Comparison of ENCODE assay signal across 8 cellular contexts in genomic region chr2:199850250-199850717, GRCh38. TPM values are rescaled to one million over a fixed set of nuclear protein-coding genes. Genes with fewer than 3 reads are reported as not detected.
DNase-seq lines count a peak whose midpoint lies in the region; ATAC-seq and TF ChIP-seq lines count a peak whose summit lies in the region.

No MANE protein-coding gene starts in this region.

- CTCF ChIA-PET in PC-9 (lab: Charles Lee): interaction anchor here (0.6 kb wide), 1 partner anchor 31 kb away, joined by 6 read pairs; no protein-coding TSS in a partner anchor

- H3K4me1 ChIP-seq in ES-I3 (ENCODE audit: insufficient read depth, low read length) (peaks cover 10% of the 10 kb centered on the region; the same call in 1 of the 2 replicates), PC-9 (replicated peaks; ENCODE audit: insufficient read depth) (no peaks in the 10 kb centered on the region), esophagus squamous epithelium (peaks cover 0 to 18% (median 0%) of the 10 kb centered on the region in 3 donors), psoas muscle (no peaks in the 10 kb centered on the region)

- TF ChIP-seq CTCF in PC-9 (conservative IDR thresholded peaks at IDR 0.05) (no peak), esophagus squamous epithelium (IDR thresholded peaks at IDR 0.05) (no peak), psoas muscle (IDR thresholded peaks at IDR 0.05) (no peak)

- no peaks in the 10 kb centered on the region for H3K9me3 ChIP-seq in ES-I3 (ENCODE audit: control insufficient read depth, insufficient read depth, low read length)
- no peaks in the 10 kb centered on the region for H3K9me3 ChIP-seq in PC-9 (ENCODE audit: insufficient read depth, low read depth)
- no peaks in the 10 kb centered on the region for H3K9me3 ChIP-seq in esophagus squamous epithelium
- H3K9me3 ChIP-seq in psoas muscle: no peaks in the 10 kb centered on the region

- H3K36me3 ChIP-seq in ES-I3 (ENCODE audit: insufficient read depth, low read length) (no peaks in the 10 kb centered on the region), PC-9 (ENCODE audit: low read depth) (no peaks in the 10 kb centered on the region), esophagus squamous epithelium (no peaks in the 10 kb centered on the region), psoas muscle (ENCODE audit: insufficient read depth in 1 of 2, low read depth in 1 of 2) (peaks cover 0 to 16% of the 10 kb centered on the region in 2 donors)

- H3K9ac ChIP-seq in ES-I3 (ENCODE audit: low read depth, low read length): peak overlapping the region; percentile 64

- no peak overlapping the region for H3K27ac ChIP-seq in PC-9
- H3K27ac ChIP-seq in esophagus squamous epithelium: peak overlapping the region; percentile 46 to 81 (median 72)
- H3K27ac ChIP-seq in psoas muscle: peak overlapping the region; percentile 88

- H3K9me2 ChIP-seq in PC-9 (ENCODE audit: insufficient read depth): no peaks in the 10 kb centered on the region

- no peaks in the 10 kb centered on the region for H3K79me2 ChIP-seq in PC-9 (ENCODE audit: low read depth)

- no peaks in the 10 kb centered on the region; the same call in 1 of the 2 replicates for H3F3A ChIP-seq in PC-9 (ENCODE audit: insufficient read depth, low read depth)

- H3K4me3 ChIP-seq in PC-9 (peak overlapping the region; percentile 59), esophagus squamous epithelium (peak overlapping the region; percentile 59 to 90 (median 66)), psoas muscle (peak overlapping the region; percentile 80)

- POLR2A ChIA-PET in PC-9 (lab: Charles Lee; ENCODE audit: unreplicated experiment): no interaction called here

- no peaks in the 10 kb centered on the region for H3K27me3 ChIP-seq in PC-9 (ENCODE audit: insufficient read depth, low read depth)
- H3K27me3 ChIP-seq in esophagus squamous epithelium: peaks cover 0 to 4% (median 0%) of the 10 kb centered on the region in 4 donors
- no peaks in the 10 kb centered on the region for H3K27me3 ChIP-seq in psoas muscle (ENCODE audit: insufficient read depth in 3 of 3, low read length in 2 of 3)

- peak overlapping the region; percentile 96 for H2AFZ ChIP-seq in PC-9

- intact Hi-C loops in PC-9 (cut with micrococcal nuclease; ENCODE audit: unreplicated experiment) (loop anchor here (5.0 kb wide), 1 partner anchor 133 kb away; no protein-coding TSS in a partner anchor), esophagus squamous epithelium (cut with DNase I) (no loop called here), psoas muscle (cut with DNase I) (loop anchor here (5.0 to 10.0 kb wide), 3 partner anchors 62 to 95 kb away; partner anchors contain the start of gene C2orf69 (in 1 of the 2))

- peak overlapping the region; percentile 77 for H3K4me2 ChIP-seq in PC-9

- BruUV-seq in PC-9 (replicated peaks; lab: Mats Ljungman, UMichigan): TSS peak; percentile 61

- TF ChIP-seq POLR2A in esophagus squamous epithelium (IDR thresholded peaks at IDR 0.05): no peak

- DNase-seq in PC-9 (no peak), esophagus squamous epithelium (lab: John Stamatoyannopoulos, UW) (no peak), psoas muscle (no peak), NCI-H2196 treated with DMSO at 0.1 percent for 48 hours (lab: John Stamatoyannopoulos, UW; ENCODE audit: unreplicated experiment) (no peak), GF-D8 (lab: John Stamatoyannopoulos, UW) (no peak)

- ATAC-seq in psoas muscle: no peak
- no peak for ATAC-seq in HG03175 (IDR thresholded peaks at IDR 0.05; ENCODE audit: unreplicated experiment)
- ATAC-seq in GM19397 (IDR thresholded peaks at IDR 0.05; ENCODE audit: unreplicated experiment): no peak

- WGBS in esophagus squamous epithelium, 2 donors: 27 to 35% methylated on average over 5 of the region's 12 CpGs
- 20 to 23% (median 22%) methylated on average over 12 of the region's 12 CpGs for WGBS in psoas muscle, 3 donors

- H4K20me1 ChIP-seq in PC-9 (ENCODE audit: insufficient read depth): no peaks in the 10 kb centered on the region

RNA-seq across cellular contexts. Expression of gene FTCDNL1, which starts 0.7 kb away (rescaled TPM):
- total RNA-seq in PC-9 (2021) (2.7 and 5.2 TPM in 2 replicates), esophagus squamous epithelium (1 to 10 TPM; 1.3 to 5.0 (median 2.6) TPM), psoas muscle (10 to 100 TPM in 3 of 4 donors, 1 to 10 TPM in 1; 9.0 to 25.7 (median 22.3) TPM)
- polyA plus RNA-seq in psoas muscle: 1 to 10 TPM; 4.9 to 6.8 (median 5.8) TPM
